12 cellular contexts compared by ENCODE assay signal in the genomic region with DNA sequence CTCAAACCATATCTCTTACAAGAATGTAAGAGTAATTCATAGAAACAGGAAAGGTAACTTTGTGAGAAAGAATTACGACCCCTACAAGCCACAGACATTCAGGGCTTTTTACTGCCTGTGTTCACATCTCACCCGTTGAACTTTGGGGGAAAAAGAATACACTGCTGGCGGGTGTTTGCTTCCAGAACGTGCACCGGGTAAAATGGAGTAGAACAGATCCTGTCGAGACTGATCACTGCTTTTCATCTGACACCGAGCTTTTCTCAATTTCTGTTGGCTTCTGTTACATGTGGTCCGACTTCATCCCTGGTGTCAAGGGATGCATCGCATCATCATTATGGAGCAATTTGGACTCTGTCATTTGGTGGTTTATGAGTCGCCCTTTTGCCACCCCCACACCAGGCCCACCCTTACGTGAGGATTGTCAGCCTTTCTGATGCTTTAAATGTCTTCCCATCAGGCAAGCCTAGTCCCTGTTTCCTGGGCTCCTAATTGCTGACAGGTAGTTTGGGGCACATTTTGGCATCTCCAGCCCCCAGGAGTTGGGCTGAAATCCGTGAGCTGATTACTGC.
DNase-seq lines count a peak whose midpoint lies in the region; ATAC-seq, FAIRE-seq and TF ChIP-seq lines count a peak whose summit lies in the region.
"Had no signal": no experiment of that assay in that cellular context is flagged by ENCODE, and none has a peak within 500 bp of the region (broad histone marks: within the 10 kb centered on the region; RNA-seq: fewer than 3 reads in every experiment).

No MANE protein-coding gene starts in this region.

- H3K36me3 Mint-ChIP-seq in activated T-cell treated with anti-CD3 and anti-CD28 coated beads, Interleukin-2, amount 50 U/mL, for 72 hours (ENCODE audit: insufficient read depth in 2 of 2) = peaks cover 7 to 10% of the 10 kb centered on the region in 2 donors
- H3K36me3 Mint-ChIP-seq in chondrocyte (ENCODE audit: low read depth) = no peaks in the 10 kb centered on the region
- H3K36me3 Mint-ChIP-seq: neural progenitor cell had no signal

- H3K4me3 ChIP-seq in lower lobe of right lung (no peak overlapping the region), coronary artery (no peak overlapping the region), WERI-Rb-1 (ENCODE audit: low read depth, low read length) (no peak overlapping the region)
- H3K4me3 ChIP-seq: neural progenitor cell had no signal

- TF ChIP-seq CTCF in lower lobe of right lung (IDR thresholded peaks at IDR 0.05) (no peak), coronary artery (IDR thresholded peaks at IDR 0.05) (no peak), chondrocyte (IDR thresholded peaks at IDR 0.05) (no peak), WERI-Rb-1 (IDR thresholded peaks at IDR 0.05; ENCODE audit: low read depth, low read length) (no peak)

- H3K9me3 Mint-ChIP-seq in activated T-cell treated with anti-CD3 and anti-CD28 coated beads, Interleukin-2, amount 50 U/mL, for 72 hours = peaks cover 4 to 15% of the 10 kb centered on the region in 2 donors
- H3K9me3 Mint-ChIP-seq in chondrocyte (ENCODE audit: low read depth) = peaks cover 10% of the 10 kb centered on the region

- H3K27me3 ChIP-seq in lower lobe of right lung (ENCODE audit: low read depth) (no peaks in the 10 kb centered on the region), WERI-Rb-1 (ENCODE audit: insufficient read depth, low read depth, severe bottlenecking) (peaks cover 31% of the 10 kb centered on the region)
- H3K27me3 ChIP-seq: neural progenitor cell had no signal

- ATAC-seq in activated T-cell treated with anti-CD3 and anti-CD28 coated beads, Interleukin-2, amount 50 U/mL, for 72 hours (replicated peaks in 1 of 2) = peak; percentile 35 to 47
- no peak for ATAC-seq in lower lobe of right lung

- H3K27ac Mint-ChIP-seq in activated T-cell treated with anti-CD3 and anti-CD28 coated beads, Interleukin-2, amount 50 U/mL, for 72 hours = peak overlapping the region; percentile 92
- H3K27ac Mint-ChIP-seq in chondrocyte (ENCODE audit: unreplicated experiment) = no peak overlapping the region
- H3K27ac Mint-ChIP-seq: neural progenitor cell had no signal

- peaks cover 43% of the 10 kb centered on the region for H3K4me1 Mint-ChIP-seq in activated T-cell treated with anti-CD3 and anti-CD28 coated beads, Interleukin-2, amount 50 U/mL, for 72 hours (ENCODE audit: low read depth)
- H3K4me1 Mint-ChIP-seq in chondrocyte (ENCODE audit: low read depth) = no peaks in the 10 kb centered on the region

- intact Hi-C loops in lower lobe of right lung (cut with DNase I) = no loop called here

- no peaks in the 10 kb centered on the region for H3K27me3 Mint-ChIP-seq in activated T-cell treated with anti-CD3 and anti-CD28 coated beads, Interleukin-2, amount 50 U/mL, for 72 hours (ENCODE audit: low read depth)
- no peaks in the 10 kb centered on the region for H3K27me3 Mint-ChIP-seq in chondrocyte (ENCODE audit: low read depth)

- peak; percentile 62 for FAIRE-seq in urothelium cell line (lab: Jason Lieb, UNC)
- FAIRE-seq: kidney had no signal

- H3K36me3 ChIP-seq in lower lobe of right lung (no peaks in the 10 kb centered on the region), WERI-Rb-1 (no peaks in the 10 kb centered on the region)
- H3K36me3 ChIP-seq: neural progenitor cell had no signal

- peak; percentile 11 for DNase-seq in stimulated activated CD4-positive, alpha-beta T cell treated with anti-CD3 and anti-CD28 coated beads, Interleukin-1b, Interleukin-23, amount 100 ng/mL, for 48 hours
- DNase-seq in stimulated activated CD4-positive, alpha-beta T cell treated with anti-CD3 and anti-CD28 coated beads, Interleukin-2, amount 100 ng/mL, for 48 hours = no peak
- DNase-seq in activated T-cell treated with anti-CD3 and anti-CD28 coated beads, Interleukin-2, amount 50 U/mL, for 72 hours = peak in 1 of 2 donors; percentile 2
- DNase-seq in lower lobe of right lung (no peak), urothelium cell line (ENCODE audit: low spot score) (no peak), coronary artery (ENCODE audit: low spot score) (no peak), chondrocyte (ENCODE audit: low spot score) (no peak), WERI-Rb-1 (no peak)
- DNase-seq: kidney, NCI-H1417, NCI-H82 had no signal

- H3K4me3 Mint-ChIP-seq in activated T-cell treated with anti-CD3 and anti-CD28 coated beads, Interleukin-2, amount 50 U/mL, for 72 hours = peak overlapping the region; percentile 57 to 86
- H3K4me3 Mint-ChIP-seq in chondrocyte (ENCODE audit: unreplicated experiment) = no peak overlapping the region
- H3K4me3 Mint-ChIP-seq: neural progenitor cell had no signal

- H3K27ac ChIP-seq in lower lobe of right lung = peak overlapping the region; percentile 58
- peak overlapping the region in 1 of 2 donors; percentile 32 for H3K27ac ChIP-seq in coronary artery
- H3K27ac ChIP-seq in WERI-Rb-1 = no peak overlapping the region
- H3K27ac ChIP-seq: neural progenitor cell had no signal

- H3K9me3 ChIP-seq in lower lobe of right lung (no peaks in the 10 kb centered on the region), WERI-Rb-1 (ENCODE audit: severe bottlenecking) (no peaks in the 10 kb centered on the region)

- H3K4me1 ChIP-seq in lower lobe of right lung = peaks cover 16% of the 10 kb centered on the region
- H3K4me1 ChIP-seq: neural progenitor cell had no signal

Comparison
In these comparisons a context has a peak if more than half of its experiments do, and no peak if none do; other contexts are left out.
1. ATAC-seq: peak in activated T-cell treated with anti-CD3 and anti-CD28 coated beads, Interleukin-2, amount 50 U/mL, for 72 hours (2 of 2); none in lower lobe of right lung (0 of 2).